Comparison of ENCODE assay signal across 18 cellular contexts in genomic region chr3:57091874-57092273, GRCh38. TPM values are rescaled to one million over a fixed set of nuclear protein-coding genes. Genes with fewer than 3 reads are reported as not detected.
DNase-seq lines count a peak whose midpoint lies in the region; ATAC-seq and TF ChIP-seq lines count a peak whose summit lies in the region.
"Had no signal": no experiment of that assay in that cellular context is flagged by ENCODE, and none has a peak within 500 bp of the region (broad histone marks: within the 10 kb centered on the region; RNA-seq: fewer than 3 reads in every experiment).

No MANE protein-coding gene starts in this region.

- intact Hi-C loops in Right ventricle myocardium superior (cut with DNase I) (no loop called here), Right ventricle myocardium inferior (cut with DNase I) (no loop called here), uterus (cut with DNase I; ENCODE audit: low total_unique reads) (no loop called here)

- no peaks in the 10 kb centered on the region for H4K20me1 ChIP-seq in neural progenitor cell (ENCODE audit: low read depth)

- H3F3A ChIP-seq in neural progenitor cell (ENCODE audit: low read depth), result no peaks in the 10 kb centered on the region

- H3K9me3 Mint-ChIP-seq in endodermal cell, result no peaks in the 10 kb centered on the region
- H3K9me3 Mint-ChIP-seq in neural progenitor cell, result no peaks in the 10 kb centered on the region

- H3K4me1 Mint-ChIP-seq in endodermal cell (peaks cover 12% of the 10 kb centered on the region), neural progenitor cell (peaks cover 21% of the 10 kb centered on the region)

- H3K27ac ChIP-seq in endodermal cell (ENCODE audit: low read depth, low read length) (peak overlapping the region; percentile 1), neural progenitor cell (no peak overlapping the region), uterus (peak overlapping the region; percentile 70 to 87)
- H3K27ac ChIP-seq: C4-2B, HL-60 had no signal

- H2AFZ ChIP-seq in neural progenitor cell (replicated peaks), result no peak overlapping the region

- H3K27me3 ChIP-seq in endodermal cell (ENCODE audit: control insufficient read depth, insufficient read depth, low read length, poor library complexity, severe bottlenecking), result no peaks in the 10 kb centered on the region
- H3K27me3 ChIP-seq in neural progenitor cell, result no peaks in the 10 kb centered on the region
- H3K27me3 ChIP-seq in uterus, result no peaks in the 10 kb centered on the region

- H3K36me3 Mint-ChIP-seq in endodermal cell (ENCODE audit: low read depth) (peaks cover 39% of the 10 kb centered on the region), neural progenitor cell (peaks cover 47% of the 10 kb centered on the region)

- ATAC-seq in Right ventricle myocardium superior (ENCODE audit: poor library complexity) (peak; percentile 14), Right ventricle myocardium inferior (no peak), HG03342 (IDR thresholded peaks at IDR 0.05; ENCODE audit: unreplicated experiment) (no peak), GM21825 (IDR thresholded peaks at IDR 0.05; ENCODE audit: unreplicated experiment) (no peak), HG03521 (IDR thresholded peaks at IDR 0.05; ENCODE audit: unreplicated experiment) (no peak)
- ATAC-seq: PC-3 had no signal

- H3K36me3 ChIP-seq in endodermal cell (ENCODE audit: control insufficient read depth, insufficient read depth, low read length), result peaks cover 27% of the 10 kb centered on the region
- peaks cover 4% of the 10 kb centered on the region for H3K36me3 ChIP-seq in neural progenitor cell
- no peaks in the 10 kb centered on the region for H3K36me3 ChIP-seq in uterus

- H3K4me3 ChIP-seq in endodermal cell (ENCODE audit: low read length) (no peak overlapping the region), neural progenitor cell (no peak overlapping the region), uterus (no peak overlapping the region)

- H3K4me2 ChIP-seq in neural progenitor cell, result no peak overlapping the region

- TF ChIP-seq CTCF in endodermal cell (conservative IDR thresholded peaks at IDR 0.05), result no peak
- no peak for TF ChIP-seq CTCF in neural progenitor cell (IDR thresholded peaks at IDR 0.05)
- TF ChIP-seq CTCF in uterus (IDR thresholded peaks at IDR 0.05), result no peak

- H3K4me3 Mint-ChIP-seq in endodermal cell, result no peak overlapping the region
- no peak overlapping the region for H3K4me3 Mint-ChIP-seq in neural progenitor cell

- TF ChIP-seq POLR2A in uterus (IDR thresholded peaks at IDR 0.05), result no peak

- H3K9ac ChIP-seq in endodermal cell (ENCODE audit: extremely low read depth, low read length, poor library complexity, severe bottlenecking) (no peak overlapping the region), neural progenitor cell (no peak overlapping the region)

- 77 to 90% methylated on average over 2 of the region's 2 CpGs for WGBS in endodermal cell (ENCODE audit: insufficient coverage in 1 of 2, insufficient read length in 1 of 2), 2 experiments

- H3K4me1 ChIP-seq in endodermal cell (ENCODE audit: control insufficient read depth, insufficient read depth, low read length) (peaks cover 9% of the 10 kb centered on the region), neural progenitor cell (no peaks in the 10 kb centered on the region), uterus (peaks cover 0 to 3% of the 10 kb centered on the region in 2 donors)

- no peaks in the 10 kb centered on the region for H3K27me3 Mint-ChIP-seq in endodermal cell (ENCODE audit: insufficient read depth)
- H3K27me3 Mint-ChIP-seq in neural progenitor cell (ENCODE audit: insufficient read depth, low read depth), result peaks cover 5% of the 10 kb centered on the region

- DNase-seq in Right ventricle myocardium superior (no peak), Right ventricle myocardium inferior (ENCODE audit: missing footprints) (no peak), endodermal cell (no peak), neural progenitor cell (ENCODE audit: low spot score) (no peak), uterus (no peak)
- DNase-seq: COR-L47, DMS153, KBM-7, NCI-H1092, NCI-H1694, NCI-H345, NCI-H526 treated with DMSO at 0.1 percent for 48 hours, PC-3 had no signal

- H3K79me2 ChIP-seq in neural progenitor cell (ENCODE audit: low read depth), result no peaks in the 10 kb centered on the region

- no peaks in the 10 kb centered on the region for H3K9me3 ChIP-seq in endodermal cell (ENCODE audit: control insufficient read depth, low read length)
- no peaks in the 10 kb centered on the region for H3K9me3 ChIP-seq in neural progenitor cell (ENCODE audit: low read depth)
- H3K9me3 ChIP-seq in uterus, result no peaks in the 10 kb centered on the region

- H3K27ac Mint-ChIP-seq in endodermal cell (no peak overlapping the region), neural progenitor cell (peak overlapping the region; percentile 4)

RNA-seq across cellular contexts. Expression of gene SPATA12, which starts 31.4 kb away (rescaled TPM):
- total RNA-seq in Right ventricle myocardium superior, result not detected
- not detected for total RNA-seq in Right ventricle myocardium inferior
- not detected for total RNA-seq in endodermal cell
- polyA plus RNA-seq in endodermal cell (2013, experiment 1 of 2), result not detected
- polyA plus RNA-seq in endodermal cell (2013, experiment 2 of 2), result not detected
- 0.12 and 0.17 TPM in 2 replicates for total RNA-seq in neural progenitor cell (ENCODE audit: low replicate concordance)
- total RNA-seq in uterus, result 1 to 10 TPM in 1 of 4 donors, under 1 TPM in 1, not detected in 2; 0.21 to 2.9 TPM
